1 cellular context compared by ENCODE assay signal in genomic region chr2:20599861-20600461, GRCh38.
TF ChIP-seq lines count a peak whose summit lies in the region.

No MANE protein-coding gene starts in this region.

TF ChIP-seq in GM23338, 12 proteins besides CTCF, POLR2A, EP300 and RAD21 (continued from another document):
- TF ChIP-seq ETS1 (IDR thresholded peaks at IDR 0.05) (no peak), ZNF331 (CRISPR knock-in tag; IDR thresholded peaks at IDR 0.05; ENCODE audit: low read depth) (no peak), REST (IDR thresholded peaks at IDR 0.05; ENCODE audit: unreplicated experiment) (no peak), NANOG (IDR thresholded peaks at IDR 0.05; ENCODE audit: borderline replicate concordance) (no peak), JUNB (IDR thresholded peaks at IDR 0.05; ENCODE audit: unreplicated experiment) (no peak)
TF ChIP-seq in GM23338: peak in this region for 0.
